23 cellular contexts compared by ENCODE assay signal in genomic region chr2:201656740-201657139, GRCh38. TPM values are rescaled to one million over a fixed set of nuclear protein-coding genes. Genes with fewer than 3 reads are reported as not detected.
DNase-seq lines count a peak whose midpoint lies in the region; ATAC-seq and TF ChIP-seq lines count a peak whose summit lies in the region.
"Had no signal": no experiment of that assay in that cellular context is flagged by ENCODE, and none has a peak within 500 bp of the region (broad histone marks: within the 10 kb centered on the region; RNA-seq: fewer than 3 reads in every experiment).

No MANE protein-coding gene starts in this region.

- H2AFZ ChIP-seq in smooth muscle cell (ENCODE audit: low read depth): no peak overlapping the region

- H3K4me3 Mint-ChIP-seq in natural killer cell (no peak overlapping the region), nephron progenitor cell (no peak overlapping the region)
- no peak overlapping the region for H3K4me3 Mint-ChIP-seq in natural killer cell treated with Interleukin-12 subunit alpha and Interleukin-12 subunit beta and Interleukin-15 and Interleukin-18, amount 100 ng/mL, for 72 hours
- H3K4me3 Mint-ChIP-seq: T-cell had no signal

- no peaks in the 10 kb centered on the region for H3K4me1 ChIP-seq in smooth muscle cell (ENCODE audit: low read depth)
- H3K4me1 ChIP-seq: Peyer's patch, SJCRH30 had no signal

- H3K36me3 ChIP-seq in smooth muscle cell (ENCODE audit: low read depth): no peaks in the 10 kb centered on the region
- H3K36me3 ChIP-seq: Peyer's patch, SJCRH30 had no signal

- H3K27ac ChIP-seq in smooth muscle cell (ENCODE audit: low read depth): no peak overlapping the region
- H3K27ac ChIP-seq: C4-2B, Peyer's patch, SJCRH30 had no signal

- ATAC-seq in natural killer cell: no peak
- ATAC-seq in natural killer cell treated with Interleukin-12 subunit alpha and Interleukin-12 subunit beta and Interleukin-15 and Interleukin-18, amount 100 ng/mL, for 72 hours: no peak
- ATAC-seq: GM12878, K562 had no signal

- H3K9ac ChIP-seq in smooth muscle cell (ENCODE audit: low read depth): no peak overlapping the region

- CTCF ChIA-PET in GM10248 (lab: Yijun Ruan, JAX): interaction anchor here (1.2 to 1.7 kb wide), 2 partner anchors 9 to 24 kb away, joined by 4 read pairs; no protein-coding TSS in a partner anchor

- no peaks in the 10 kb centered on the region for H3K9me3 ChIP-seq in smooth muscle cell (replicated peaks; ENCODE audit: low read depth)
- H3K9me3 ChIP-seq: Peyer's patch, SJCRH30 had no signal

- DNase-seq in natural killer cell (no peak), NCI-H69 (lab: John Stamatoyannopoulos, UW) (peak; percentile 6), nephron progenitor cell (no peak), NCI-H2081 (lab: John Stamatoyannopoulos, UW) (no peak), GM10248 (ENCODE audit: extremely low spot score) (no peak), smooth muscle cell (lab: John Stamatoyannopoulos, UW; ENCODE audit: unreplicated experiment) (no peak)
- no peak for DNase-seq in natural killer cell treated with Interleukin-12 subunit alpha and Interleukin-12 subunit beta and Interleukin-15 and Interleukin-18, amount 100 ng/mL, for 72 hours (ENCODE audit: low spot score)
- DNase-seq: 8988T, AML-193, GOT3, NCI-H1105, NCI-H146, NCI-H2029, NCI-H226, NCI-H510A treated with DMSO at 0.1 percent for 48 hours, NCI-H82, Peyer's patch, SJCRH30 had no signal

- H3K4me2 ChIP-seq in smooth muscle cell: no peak overlapping the region

- no peak overlapping the region for H3K4me3 ChIP-seq in smooth muscle cell
- H3K4me3 ChIP-seq: GM12878, K562, Peyer's patch, SJCRH30 had no signal

- POLR2A ChIA-PET in GM10248 (lab: Yijun Ruan, JAX): no interaction called here

- H3K4me1 Mint-ChIP-seq in natural killer cell: peaks cover 11 to 13% of the 10 kb centered on the region in 2 donors
- peaks cover 8 to 16% of the 10 kb centered on the region in 2 donors for H3K4me1 Mint-ChIP-seq in natural killer cell treated with Interleukin-12 subunit alpha and Interleukin-12 subunit beta and Interleukin-15 and Interleukin-18, amount 100 ng/mL, for 72 hours (ENCODE audit: low read depth in 2 of 2)
- peaks cover 10% of the 10 kb centered on the region for H3K4me1 Mint-ChIP-seq in nephron progenitor cell
- H3K4me1 Mint-ChIP-seq: T-cell had no signal

- 81% methylated on average over 5 of the region's 5 CpGs for WGBS in smooth muscle cell (ENCODE audit: low lambda C conversion rate)

- TF ChIP-seq CTCF in natural killer cell (IDR thresholded peaks at IDR 0.05) (no peak), nephron progenitor cell (IDR thresholded peaks at IDR 0.05) (no peak), GM10248 (IDR thresholded peaks at IDR 0.05; ENCODE audit: control extremely low read depth, extremely low read depth, low read depth, missing control alignments) (no peak), smooth muscle cell (IDR thresholded peaks at IDR 0.05; ENCODE audit: borderline replicate concordance, insufficient read depth, poor library complexity, severe bottlenecking) (no peak)

- H3K9me3 Mint-ChIP-seq in natural killer cell: no peaks in the 10 kb centered on the region
- H3K9me3 Mint-ChIP-seq in natural killer cell treated with Interleukin-12 subunit alpha and Interleukin-12 subunit beta and Interleukin-15 and Interleukin-18, amount 100 ng/mL, for 72 hours: no peaks in the 10 kb centered on the region
- no peaks in the 10 kb centered on the region for H3K9me3 Mint-ChIP-seq in nephron progenitor cell
- H3K9me3 Mint-ChIP-seq: T-cell had no signal

- H3K27ac Mint-ChIP-seq in natural killer cell: peak overlapping the region; percentile 39 to 64
- H3K27ac Mint-ChIP-seq in natural killer cell treated with Interleukin-12 subunit alpha and Interleukin-12 subunit beta and Interleukin-15 and Interleukin-18, amount 100 ng/mL, for 72 hours: peak overlapping the region in 1 of 2 donors; percentile 13
- H3K27ac Mint-ChIP-seq in nephron progenitor cell: peak overlapping the region; percentile 33
- H3K27ac Mint-ChIP-seq: T-cell had no signal

- H4K20me1 ChIP-seq in smooth muscle cell (ENCODE audit: low read depth): no peaks in the 10 kb centered on the region

- H3K36me3 Mint-ChIP-seq in natural killer cell (no peaks in the 10 kb centered on the region), nephron progenitor cell (ENCODE audit: low read depth) (no peaks in the 10 kb centered on the region)
- no peaks in the 10 kb centered on the region for H3K36me3 Mint-ChIP-seq in natural killer cell treated with Interleukin-12 subunit alpha and Interleukin-12 subunit beta and Interleukin-15 and Interleukin-18, amount 100 ng/mL, for 72 hours
- H3K36me3 Mint-ChIP-seq: T-cell had no signal

- no peaks in the 10 kb centered on the region for H3K27me3 ChIP-seq in smooth muscle cell (ENCODE audit: low read depth)
- H3K27me3 ChIP-seq: Peyer's patch, SJCRH30 had no signal

- peaks cover 5% of the 10 kb centered on the region for H3F3A ChIP-seq in smooth muscle cell (ENCODE audit: low read depth)

- no peaks in the 10 kb centered on the region for H3K79me2 ChIP-seq in smooth muscle cell (ENCODE audit: low read depth)

- intact Hi-C loops in natural killer cell (cut with micrococcal nuclease): no loop called here

- peaks cover 10 to 23% of the 10 kb centered on the region in 2 donors for H3K27me3 Mint-ChIP-seq in natural killer cell (ENCODE audit: low read depth in 2 of 2)
- peaks cover 11 to 21% of the 10 kb centered on the region in 2 donors for H3K27me3 Mint-ChIP-seq in natural killer cell treated with Interleukin-12 subunit alpha and Interleukin-12 subunit beta and Interleukin-15 and Interleukin-18, amount 100 ng/mL, for 72 hours
- H3K27me3 Mint-ChIP-seq in nephron progenitor cell (ENCODE audit: low read depth, poor library complexity): peaks cover 20% of the 10 kb centered on the region

RNA-seq across cellular contexts. Expression of gene TMEM237, which starts 13.4 kb away (rescaled TPM):
- total RNA-seq in natural killer cell (1 to 10 TPM; 2.8 to 3.9 (median 3.4) TPM), smooth muscle cell (38.3 and 47.4 TPM in 2 replicates)
- 10 to 100 TPM; 10.0 to 12.0 TPM for total RNA-seq in natural killer cell treated with Interleukin-12 subunit alpha and Interleukin-12 subunit beta and Interleukin-15 and Interleukin-18, amount 100 ng/mL, for 72 hours
- polyA plus RNA-seq in smooth muscle cell: 23.8 and 25.6 TPM in 2 replicates

RNA-seq across cellular contexts. Expression of gene MPP4, which starts 41.7 kb away (rescaled TPM):
- under 1 TPM in 2 of 3 donors, not detected in 1; 0.15 to 0.45 TPM for total RNA-seq in natural killer cell
- total RNA-seq in natural killer cell treated with Interleukin-12 subunit alpha and Interleukin-12 subunit beta and Interleukin-15 and Interleukin-18, amount 100 ng/mL, for 72 hours: not detected
- total RNA-seq in smooth muscle cell: 0.90 and 1.8 TPM in 2 replicates
- 0.40 TPM in 1 of 2 replicates, not detected in the other for polyA plus RNA-seq in smooth muscle cell
- total RNA-seq: GM12878, K562, OCI-LY7, Peyer's patch had no signal
